In the genomic region with DNA sequence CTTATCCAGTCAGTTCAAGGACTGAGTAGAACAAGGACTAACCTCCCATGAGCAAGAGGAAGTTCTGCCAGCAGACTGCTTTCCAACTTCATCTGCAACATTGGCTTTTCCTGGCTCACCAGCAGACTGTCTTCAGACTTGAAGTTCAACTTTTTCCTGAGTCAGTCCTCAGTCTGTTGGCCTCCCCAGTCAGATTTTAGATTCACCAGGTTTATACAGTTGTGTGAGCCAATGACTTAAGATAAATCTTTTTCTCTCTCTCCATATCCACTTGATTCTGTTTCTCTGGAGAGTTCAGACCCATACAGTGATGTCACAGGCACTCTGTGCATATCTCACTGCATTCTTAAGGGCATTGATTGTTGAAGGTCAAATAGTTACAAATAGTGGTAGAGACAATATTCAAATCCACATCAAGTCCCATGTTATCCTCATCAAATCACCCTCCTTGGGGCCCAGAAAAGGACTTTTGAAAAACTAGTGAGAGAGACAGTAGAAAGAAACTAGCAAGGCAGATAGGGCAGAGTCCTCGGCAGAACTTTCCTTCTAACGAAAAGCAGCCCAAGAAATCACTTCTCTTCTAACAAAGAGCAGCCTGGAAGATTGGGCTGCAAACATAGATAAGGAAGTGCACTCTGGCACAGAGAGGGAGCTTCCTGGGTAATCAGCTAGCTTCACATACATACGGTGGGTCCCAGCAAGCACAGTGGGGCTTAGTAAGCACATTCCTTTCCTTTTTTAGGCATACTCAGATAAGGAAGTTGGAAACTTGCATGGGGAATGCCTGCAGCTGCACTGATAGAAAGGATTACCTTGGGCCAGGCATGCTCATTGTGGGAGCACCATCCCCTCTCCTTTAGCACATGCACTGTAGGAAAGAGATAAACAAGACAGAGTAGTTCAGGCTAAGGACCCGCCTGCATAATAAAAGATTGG, we compare ENCODE assay signal across 1 cellular context.
TF ChIP-seq lines count a peak whose summit lies in the region.

No MANE protein-coding gene starts in this region.

TF ChIP-seq in K562, 482 proteins besides CTCF, POLR2A, EP300 and RAD21 (continued from another document and continues in another):
- TF ChIP-seq, protein P1, sequence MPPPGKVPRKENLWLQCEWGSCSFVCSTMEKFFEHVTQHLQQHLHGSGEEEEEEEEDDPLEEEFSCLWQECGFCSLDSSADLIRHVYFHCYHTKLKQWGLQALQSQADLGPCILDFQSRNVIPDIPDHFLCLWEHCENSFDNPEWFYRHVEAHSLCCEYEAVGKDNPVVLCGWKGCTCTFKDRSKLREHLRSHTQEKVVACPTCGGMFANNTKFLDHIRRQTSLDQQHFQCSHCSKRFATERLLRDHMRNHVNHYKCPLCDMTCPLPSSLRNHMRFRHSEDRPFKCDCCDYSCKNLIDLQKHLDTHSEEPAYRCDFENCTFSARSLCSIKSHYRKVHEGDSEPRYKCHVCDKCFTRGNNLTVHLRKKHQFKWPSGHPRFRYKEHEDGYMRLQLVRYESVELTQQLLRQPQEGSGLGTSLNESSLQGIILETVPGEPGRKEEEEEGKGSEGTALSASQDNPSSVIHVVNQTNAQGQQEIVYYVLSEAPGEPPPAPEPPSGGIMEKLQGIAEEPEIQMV (tag; conservative IDR thresholded peaks at IDR 0.05; ENCODE audit: low read depth) = no peak
- no peak for TF ChIP-seq SNAPC5 (CRISPR knock-in tag; IDR thresholded peaks at IDR 0.05)
- TF ChIP-seq, protein P2, sequence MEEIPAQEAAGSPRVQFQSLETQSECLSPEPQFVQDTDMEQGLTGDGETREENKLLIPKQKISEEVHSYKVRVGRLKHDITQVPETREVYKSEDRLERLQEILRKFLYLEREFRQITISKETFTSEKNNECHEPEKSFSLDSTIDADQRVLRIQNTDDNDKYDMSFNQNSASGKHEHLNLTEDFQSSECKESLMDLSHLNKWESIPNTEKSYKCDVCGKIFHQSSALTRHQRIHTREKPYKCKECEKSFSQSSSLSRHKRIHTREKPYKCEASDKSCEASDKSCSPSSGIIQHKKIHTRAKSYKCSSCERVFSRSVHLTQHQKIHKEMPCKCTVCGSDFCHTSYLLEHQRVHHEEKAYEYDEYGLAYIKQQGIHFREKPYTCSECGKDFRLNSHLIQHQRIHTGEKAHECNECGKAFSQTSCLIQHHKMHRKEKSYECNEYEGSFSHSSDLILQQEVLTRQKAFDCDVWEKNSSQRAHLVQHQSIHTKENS (CRISPR knock-in tag; IDR thresholded peaks at IDR 0.05) = no peak
- TF ChIP-seq TAL1 (IDR thresholded peaks at IDR 0.05) = peak; percentile 75
- no peak for TF ChIP-seq KAT8 (IDR thresholded peaks at IDR 0.05; ENCODE audit: low read depth)
- 0 out of 2 replicates have a peak, but pooled peaks have one; percentile 19 for TF ChIP-seq MEF2A (IDR thresholded peaks at IDR 0.05; ENCODE audit: control insufficient read depth, low read depth, low read length)
- TF ChIP-seq MTA3 (IDR thresholded peaks at IDR 0.05; ENCODE audit: borderline replicate concordance) = no peak
- no peak for TF ChIP-seq IRF1 (CRISPR knock-in tag; IDR thresholded peaks at IDR 0.05; ENCODE audit: borderline replicate concordance)
- no peak for TF ChIP-seq CHD4 (IDR thresholded peaks at IDR 0.05; ENCODE audit: insufficient read depth, insufficient replicate concordance, low read depth, low read length, poor library complexity, severe bottlenecking)
- no peak for TF ChIP-seq RFX7 (CRISPR knock-in tag; IDR thresholded peaks at IDR 0.05)
- no peak for TF ChIP-seq E2F6 (IDR thresholded peaks at IDR 0.05; ENCODE audit: borderline replicate concordance in 1 of 2, extremely low read depth in 1 of 2, insufficient read depth in 1 of 2, insufficient read length in 1 of 2, low read depth in 1 of 2, low read length in 1 of 2, poor library complexity in 1 of 2, severe bottlenecking in 1 of 2)
- TF ChIP-seq RBBP5 (IDR thresholded peaks at IDR 0.05; ENCODE audit: borderline replicate concordance, insufficient read depth, low read length, poor library complexity, severe bottlenecking) = no peak
- TF ChIP-seq U2AF1 (optimal IDR thresholded peaks at IDR 0.05; ENCODE audit: low read depth, low read length) = no peak
- 0 out of 2 replicates have a peak, but pooled peaks have one; percentile 45 for TF ChIP-seq FOXJ2 (tag; IDR thresholded peaks at IDR 0.05)
- TF ChIP-seq NFIC (IDR thresholded peaks at IDR 0.05) = peak; percentile 20; the same call in 1 of the 2 replicates
- no peak for TF ChIP-seq ZNF395 (CRISPR knock-in tag; IDR thresholded peaks at IDR 0.05)
- TF ChIP-seq HNRNPLL (IDR thresholded peaks at IDR 0.05; ENCODE audit: low read depth, low read length, poor library complexity, severe bottlenecking) = no peak
- TF ChIP-seq, protein P3, sequence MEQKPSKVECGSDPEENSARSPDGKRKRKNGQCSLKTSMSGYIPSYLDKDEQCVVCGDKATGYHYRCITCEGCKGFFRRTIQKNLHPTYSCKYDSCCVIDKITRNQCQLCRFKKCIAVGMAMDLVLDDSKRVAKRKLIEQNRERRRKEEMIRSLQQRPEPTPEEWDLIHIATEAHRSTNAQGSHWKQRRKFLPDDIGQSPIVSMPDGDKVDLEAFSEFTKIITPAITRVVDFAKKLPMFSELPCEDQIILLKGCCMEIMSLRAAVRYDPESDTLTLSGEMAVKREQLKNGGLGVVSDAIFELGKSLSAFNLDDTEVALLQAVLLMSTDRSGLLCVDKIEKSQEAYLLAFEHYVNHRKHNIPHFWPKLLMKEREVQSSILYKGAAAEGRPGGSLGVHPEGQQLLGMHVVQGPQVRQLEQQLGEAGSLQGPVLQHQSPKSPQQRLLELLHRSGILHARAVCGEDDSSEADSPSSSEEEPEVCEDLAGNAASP (IDR thresholded peaks at IDR 0.05) = no peak
- no peak for TF ChIP-seq ZBTB8A (IDR thresholded peaks at IDR 0.05; ENCODE audit: partially characterized antibody)
- no peak for TF ChIP-seq ZNF280B (CRISPR knock-in tag; IDR thresholded peaks at IDR 0.05)
- TF ChIP-seq RUNX1 (IDR thresholded peaks at IDR 0.05; ENCODE audit: low read depth) = no peak
- TF ChIP-seq, protein P4, sequence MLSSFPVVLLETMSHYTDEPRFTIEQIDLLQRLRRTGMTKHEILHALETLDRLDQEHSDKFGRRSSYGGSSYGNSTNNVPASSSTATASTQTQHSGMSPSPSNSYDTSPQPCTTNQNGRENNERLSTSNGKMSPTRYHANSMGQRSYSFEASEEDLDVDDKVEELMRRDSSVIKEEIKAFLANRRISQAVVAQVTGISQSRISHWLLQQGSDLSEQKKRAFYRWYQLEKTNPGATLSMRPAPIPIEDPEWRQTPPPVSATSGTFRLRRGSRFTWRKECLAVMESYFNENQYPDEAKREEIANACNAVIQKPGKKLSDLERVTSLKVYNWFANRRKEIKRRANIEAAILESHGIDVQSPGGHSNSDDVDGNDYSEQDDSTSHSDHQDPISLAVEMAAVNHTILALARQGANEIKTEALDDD (IDR thresholded peaks at IDR 0.05) = no peak
- no peak for TF ChIP-seq LEF1 (IDR thresholded peaks at IDR 0.05)
- no peak for TF ChIP-seq XRCC3 (IDR thresholded peaks at IDR 0.05)
- no peak for TF ChIP-seq MYC (IDR thresholded peaks at IDR 0.05; ENCODE audit: low read depth, low read length)
- TF ChIP-seq MYC (CRISPR knock-in tag; IDR thresholded peaks at IDR 0.05; ENCODE audit: borderline replicate concordance, low read depth) = no peak
- TF ChIP-seq ZNF589 (CRISPR knock-in tag; IDR thresholded peaks at IDR 0.05; ENCODE audit: low read depth) = peak; percentile 54; the same call in 1 of the 2 replicates
- no peak for TF ChIP-seq ZNF436 (CRISPR knock-in tag; IDR thresholded peaks at IDR 0.05)
- no peak for TF ChIP-seq BCL6 (CRISPR knock-in tag; IDR thresholded peaks at IDR 0.05)
- no peak for TF ChIP-seq KLF1 (tag; IDR thresholded peaks at IDR 0.05)
- no peak for TF ChIP-seq CREB3 (tag; conservative IDR thresholded peaks at IDR 0.05; ENCODE audit: low read depth)
- 0 out of 2 replicates have a peak, but pooled peaks have one; percentile 23 for TF ChIP-seq FOSL1 (tag; conservative IDR thresholded peaks at IDR 0.05)
- TF ChIP-seq, protein P5, sequence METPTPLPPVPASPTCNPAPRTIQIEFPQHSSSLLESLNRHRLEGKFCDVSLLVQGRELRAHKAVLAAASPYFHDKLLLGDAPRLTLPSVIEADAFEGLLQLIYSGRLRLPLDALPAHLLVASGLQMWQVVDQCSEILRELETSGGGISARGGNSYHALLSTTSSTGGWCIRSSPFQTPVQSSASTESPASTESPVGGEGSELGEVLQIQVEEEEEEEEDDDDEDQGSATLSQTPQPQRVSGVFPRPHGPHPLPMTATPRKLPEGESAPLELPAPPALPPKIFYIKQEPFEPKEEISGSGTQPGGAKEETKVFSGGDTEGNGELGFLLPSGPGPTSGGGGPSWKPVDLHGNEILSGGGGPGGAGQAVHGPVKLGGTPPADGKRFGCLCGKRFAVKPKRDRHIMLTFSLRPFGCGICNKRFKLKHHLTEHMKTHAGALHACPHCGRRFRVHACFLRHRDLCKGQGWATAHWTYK (CRISPR knock-in tag; IDR thresholded peaks at IDR 0.05) = no peak
- TF ChIP-seq GATA2 (CRISPR knock-in tag; IDR thresholded peaks at IDR 0.05) = 0 out of 2 replicates have a peak, but pooled peaks have one; percentile 28
- TF ChIP-seq ZNF707 (CRISPR knock-in tag; conservative IDR thresholded peaks at IDR 0.05) = no peak
- peak in 1 of 2 experiments; percentile 89; a peak in 2 of 4 replicates for TF ChIP-seq TEAD1 (CRISPR knock-in tag; IDR thresholded peaks at IDR 0.05)
- no peak for TF ChIP-seq NR4A1 (CRISPR knock-in tag; IDR thresholded peaks at IDR 0.05)
- peak; percentile 74 for TF ChIP-seq NR4A1 (tag; IDR thresholded peaks at IDR 0.05)
- no peak for TF ChIP-seq MITF (IDR thresholded peaks at IDR 0.05)
